In the genomic region with DNA sequence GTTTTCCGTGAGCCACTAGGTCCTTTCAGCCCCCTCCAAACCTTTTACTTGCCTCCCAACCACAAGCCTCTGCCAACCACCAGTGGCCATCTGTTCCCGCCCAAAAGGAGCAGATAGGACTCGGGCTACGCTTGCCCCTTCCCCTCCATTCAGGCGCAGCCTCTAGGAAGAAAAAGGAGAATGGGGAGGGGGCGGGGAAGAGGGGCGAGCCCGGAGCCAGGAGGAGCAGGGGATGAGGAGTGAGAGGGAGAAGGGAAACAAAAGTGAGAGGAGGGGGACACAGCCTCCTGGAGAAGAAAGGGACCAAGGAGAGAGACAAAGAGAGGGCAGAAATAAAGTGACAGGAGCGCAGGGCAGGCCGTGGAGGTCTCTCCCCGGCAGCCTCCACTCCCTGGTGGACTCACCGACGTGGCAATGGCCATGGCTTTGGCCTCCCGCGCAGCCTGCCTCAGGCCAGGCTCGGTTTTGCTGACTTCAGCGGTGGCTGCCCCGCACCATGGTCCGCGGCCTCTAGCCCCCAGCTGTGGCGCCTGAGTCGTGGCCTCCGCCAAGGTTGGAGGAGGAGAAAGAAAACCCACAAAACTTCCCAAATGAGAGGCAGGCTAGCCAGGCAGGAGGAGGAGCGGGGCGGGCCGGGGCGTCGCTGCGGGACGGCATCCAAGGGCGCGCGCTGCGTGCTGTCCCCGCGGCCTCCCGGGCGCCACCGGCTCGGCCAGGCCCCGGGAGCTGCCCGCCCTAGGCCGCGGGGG, we compare ENCODE assay signal across 1 cellular context.
TF ChIP-seq lines count a peak whose summit lies in the region.

A gene with protein sequence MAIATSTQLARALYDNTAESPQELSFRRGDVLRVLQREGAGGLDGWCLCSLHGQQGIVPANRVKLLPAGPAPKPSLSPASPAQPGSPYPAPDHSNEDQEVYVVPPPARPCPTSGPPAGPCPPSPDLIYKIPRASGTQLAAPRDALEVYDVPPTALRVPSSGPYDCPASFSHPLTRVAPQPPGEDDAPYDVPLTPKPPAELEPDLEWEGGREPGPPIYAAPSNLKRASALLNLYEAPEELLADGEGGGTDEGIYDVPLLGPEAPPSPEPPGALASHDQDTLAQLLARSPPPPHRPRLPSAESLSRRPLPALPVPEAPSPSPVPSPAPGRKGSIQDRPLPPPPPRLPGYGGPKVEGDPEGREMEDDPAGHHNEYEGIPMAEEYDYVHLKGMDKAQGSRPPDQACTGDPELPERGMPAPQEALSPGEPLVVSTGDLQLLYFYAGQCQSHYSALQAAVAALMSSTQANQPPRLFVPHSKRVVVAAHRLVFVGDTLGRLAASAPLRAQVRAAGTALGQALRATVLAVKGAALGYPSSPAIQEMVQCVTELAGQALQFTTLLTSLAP (minus strand): TSS at position 569 of the 749 bp plus-strand sequence. CDS start 147 bp downstream, at position 422.

TF ChIP-seq in SK-N-SH treated with all-trans-retinoic acid at 6 μM for 48 hours, 23 proteins besides CTCF, POLR2A, EP300 and RAD21 (continued from another document):
- TF ChIP-seq, protein P1, sequence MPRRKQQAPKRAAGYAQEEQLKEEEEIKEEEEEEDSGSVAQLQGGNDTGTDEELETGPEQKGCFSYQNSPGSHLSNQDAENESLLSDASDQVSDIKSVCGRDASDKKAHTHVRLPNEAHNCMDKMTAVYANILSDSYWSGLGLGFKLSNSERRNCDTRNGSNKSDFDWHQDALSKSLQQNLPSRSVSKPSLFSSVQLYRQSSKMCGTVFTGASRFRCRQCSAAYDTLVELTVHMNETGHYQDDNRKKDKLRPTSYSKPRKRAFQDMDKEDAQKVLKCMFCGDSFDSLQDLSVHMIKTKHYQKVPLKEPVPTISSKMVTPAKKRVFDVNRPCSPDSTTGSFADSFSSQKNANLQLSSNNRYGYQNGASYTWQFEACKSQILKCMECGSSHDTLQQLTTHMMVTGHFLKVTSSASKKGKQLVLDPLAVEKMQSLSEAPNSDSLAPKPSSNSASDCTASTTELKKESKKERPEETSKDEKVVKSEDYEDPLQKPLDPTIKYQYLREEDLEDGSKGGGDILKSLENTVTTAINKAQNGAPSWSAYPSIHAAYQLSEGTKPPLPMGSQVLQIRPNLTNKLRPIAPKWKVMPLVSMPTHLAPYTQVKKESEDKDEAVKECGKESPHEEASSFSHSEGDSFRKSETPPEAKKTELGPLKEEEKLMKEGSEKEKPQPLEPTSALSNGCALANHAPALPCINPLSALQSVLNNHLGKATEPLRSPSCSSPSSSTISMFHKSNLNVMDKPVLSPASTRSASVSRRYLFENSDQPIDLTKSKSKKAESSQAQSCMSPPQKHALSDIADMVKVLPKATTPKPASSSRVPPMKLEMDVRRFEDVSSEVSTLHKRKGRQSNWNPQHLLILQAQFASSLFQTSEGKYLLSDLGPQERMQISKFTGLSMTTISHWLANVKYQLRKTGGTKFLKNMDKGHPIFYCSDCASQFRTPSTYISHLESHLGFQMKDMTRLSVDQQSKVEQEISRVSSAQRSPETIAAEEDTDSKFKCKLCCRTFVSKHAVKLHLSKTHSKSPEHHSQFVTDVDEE (CRISPR knock-in tag; IDR thresholded peaks at IDR 0.05), result no peak
- TF ChIP-seq ESRRG (CRISPR knock-in tag; IDR thresholded peaks at IDR 0.05) (no peak), ARNTL (CRISPR knock-in tag; IDR thresholded peaks at IDR 0.05; ENCODE audit: borderline replicate concordance, low read depth) (no peak), ZNF565 (CRISPR knock-in tag; conservative IDR thresholded peaks at IDR 0.05; ENCODE audit: low read depth) (no peak)
- TF ChIP-seq, protein P2, sequence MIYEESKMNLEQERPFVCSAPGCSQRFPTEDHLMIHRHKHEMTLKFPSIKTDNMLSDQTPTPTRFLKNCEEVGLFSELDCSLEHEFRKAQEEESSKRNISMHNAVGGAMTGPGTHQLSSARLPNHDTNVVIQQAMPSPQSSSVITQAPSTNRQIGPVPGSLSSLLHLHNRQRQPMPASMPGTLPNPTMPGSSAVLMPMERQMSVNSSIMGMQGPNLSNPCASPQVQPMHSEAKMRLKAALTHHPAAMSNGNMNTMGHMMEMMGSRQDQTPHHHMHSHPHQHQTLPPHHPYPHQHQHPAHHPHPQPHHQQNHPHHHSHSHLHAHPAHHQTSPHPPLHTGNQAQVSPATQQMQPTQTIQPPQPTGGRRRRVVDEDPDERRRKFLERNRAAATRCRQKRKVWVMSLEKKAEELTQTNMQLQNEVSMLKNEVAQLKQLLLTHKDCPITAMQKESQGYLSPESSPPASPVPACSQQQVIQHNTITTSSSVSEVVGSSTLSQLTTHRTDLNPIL (CRISPR knock-in tag; IDR thresholded peaks at IDR 0.05; ENCODE audit: low read depth), result no peak
